Comparison of ENCODE assay signal across 18 cellular contexts in the genomic region with DNA sequence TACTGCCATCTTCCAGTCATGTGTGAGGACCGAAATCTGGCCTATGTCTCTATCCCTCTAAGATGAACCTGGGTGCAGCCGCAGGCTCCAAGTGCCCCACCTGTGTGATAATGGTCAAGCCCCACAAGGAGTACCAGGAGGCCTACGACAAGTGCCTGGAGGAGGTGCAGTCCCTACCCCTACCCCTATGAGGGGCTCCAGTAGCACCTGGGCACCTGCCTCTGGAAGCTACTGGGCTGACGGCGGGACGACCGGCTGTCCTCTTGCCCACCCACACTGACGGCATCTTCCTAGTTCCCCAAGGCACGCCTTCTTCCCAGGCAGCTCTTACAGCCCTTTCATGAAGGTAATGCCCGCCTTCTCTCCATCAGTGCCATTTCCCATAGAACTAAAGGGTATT. TPM values are rescaled to one million over a fixed set of nuclear protein-coding genes. Genes with fewer than 3 reads are reported as not detected.
DNase-seq lines count a peak whose midpoint lies in the region; ATAC-seq, FAIRE-seq and TF ChIP-seq lines count a peak whose summit lies in the region.
"Had no signal": no experiment of that assay in that cellular context is flagged by ENCODE, and none has a peak within 500 bp of the region (broad histone marks: within the 10 kb centered on the region; RNA-seq: fewer than 3 reads in every experiment).

No MANE protein-coding gene starts in this region.

- H3K9me3 ChIP-seq in SK-N-SH: no peaks in the 10 kb centered on the region
- H3K9me3 ChIP-seq in H1 (ENCODE audit: insufficient read depth in 2 of 2, low read depth in 1 of 2, low read length in 1 of 2): peaks cover 0 to 6% of the 10 kb centered on the region in 2 experiments; a peak in 1 of 4 replicates
- no peaks in the 10 kb centered on the region for H3K9me3 ChIP-seq in HepG2 (ENCODE audit: low read length)

- H3K79me2 ChIP-seq in SK-N-SH (ENCODE audit: insufficient read depth) (no peaks in the 10 kb centered on the region), H1 (ENCODE audit: control insufficient read depth in 1 of 2, insufficient read depth in 2 of 2, low read length in 2 of 2) (no peaks in the 10 kb centered on the region), HepG2 (ENCODE audit: insufficient read depth, low read length) (no peaks in the 10 kb centered on the region)

- no peak overlapping the region for H2AFZ ChIP-seq in SK-N-SH (ENCODE audit: low read depth)
- H2AFZ ChIP-seq in H1 (ENCODE audit: low read length): no peak overlapping the region
- H2AFZ ChIP-seq in HepG2 (ENCODE audit: low read length): no peak overlapping the region

- BruUV-seq in HepG2 (replicated peaks; lab: Mats Ljungman, UMichigan): no TSS peak

- H4K8ac ChIP-seq in H1 (ENCODE audit: extremely low read depth, insufficient read depth, low read length): no peak overlapping the region

- H3K9me2 ChIP-seq in SK-N-SH: no peaks in the 10 kb centered on the region

- no peak overlapping the region for H3K56ac ChIP-seq in H1 (replicated peaks; ENCODE audit: insufficient read length, low read depth, low read length)

- no peak overlapping the region for H2BK15ac ChIP-seq in H1 (ENCODE audit: low read length)

- CTCF ChIA-PET in SK-N-SH (lab: Yijun Ruan, JAX) (interaction anchor here (1.0 kb wide), 1 partner anchor 163 kb away, joined by 3 read pairs; no protein-coding TSS in a partner anchor), H1 (lab: Charles Lee; ENCODE audit: partially characterized antibody) (interaction anchor here (0.9 to 2.2 kb wide), 9 partner anchors 9 to 202 kb away, joined by 3 to 8 read pairs (median 4); no protein-coding TSS in a partner anchor), HepG2 (lab: Yijun Ruan, JAX; ENCODE audit: low intra/inter-chr PET ratio, low total read pairs) (no interaction called here)

- no peak overlapping the region for H4K91ac ChIP-seq in H1 (replicated peaks; ENCODE audit: insufficient read length, low read length)

- no peak for TF ChIP-seq RAD21 in SK-N-SH (IDR thresholded peaks at IDR 0.05; ENCODE audit: low read length)
- peak; percentile 29 to 49; a peak in 3 of 4 replicates for TF ChIP-seq RAD21 in H1 (IDR thresholded peaks at IDR 0.05 in 1 of 2, conservative IDR thresholded peaks at IDR 0.05 in 1 of 2; ENCODE audit: low read depth in 2 of 2, low read length in 2 of 2)
- no peak for TF ChIP-seq RAD21 in HepG2 (CRISPR knock-in tag; IDR thresholded peaks at IDR 0.05)

- H2BK120ac ChIP-seq in H1 (replicated peaks; ENCODE audit: low read depth, low read length): no peak overlapping the region

- H3K4ac ChIP-seq in H1 (replicated peaks; ENCODE audit: insufficient read length, low read depth, low read length): no peak overlapping the region

- 37% methylated on average over 10 of the region's 10 CpGs for WGBS in SK-N-SH (ENCODE audit: low lambda C conversion rate)
- 89% methylated on average over 10 of the region's 10 CpGs; no CpG with 5 or more reads in 1 of the 2 experiments for WGBS in H1 (ENCODE audit: extremely low coverage in 1 of 2, insufficient coverage in 1 of 2, insufficient read length in 1 of 2, insufficient replicate concordance in 2 of 2, low coverage in 1 of 2, low lambda C conversion rate in 2 of 2, missing lambda C conversion rate in 1 of 2), 2 experiments
- 44% methylated on average over 7 of the region's 10 CpGs for WGBS in HepG2 (ENCODE audit: low lambda C conversion rate)

- FAIRE-seq in H1 (lab: Jason Lieb, UNC) (no peak), HepG2 (lab: Jason Lieb, UNC) (no peak), D721Med (lab: Jason Lieb, UNC) (no peak)

- POLR2A ChIA-PET in SK-N-SH (lab: Yijun Ruan, JAX) (no interaction called here), H1 (lab: Charles Lee; ENCODE audit: partially characterized antibody) (no interaction called here), HepG2 (lab: Yijun Ruan, JAX) (no interaction called here)

- no peak overlapping the region for H3K27ac ChIP-seq in SK-N-SH (ENCODE audit: low read depth in 2 of 2, low read length in 1 of 2)
- no peak overlapping the region for H3K27ac ChIP-seq in H1 (ENCODE audit: low read depth, low read length)
- no peak overlapping the region for H3K27ac ChIP-seq in HepG2 (ENCODE audit: extremely low read length, insufficient read depth, low read length)
- no peak overlapping the region for H3K27ac ChIP-seq in dorsolateral prefrontal cortex
- H3K27ac ChIP-seq: 22Rv1, HL-60 had no signal

- TF ChIP-seq EP300 in SK-N-SH (IDR thresholded peaks at IDR 0.05; ENCODE audit: borderline replicate concordance in 1 of 2, low read depth in 1 of 2, low read length in 1 of 2) (no peak), H1 (IDR thresholded peaks at IDR 0.05; ENCODE audit: borderline replicate concordance in 1 of 2, low read depth in 2 of 2, low read length in 2 of 2) (no peak), HepG2 (IDR thresholded peaks at IDR 0.05; ENCODE audit: low read depth in 2 of 2, low read length in 2 of 2) (no peak), HepG2 (CRISPR knock-in tag; IDR thresholded peaks at IDR 0.05; ENCODE audit: borderline replicate concordance) (no peak)

- H3K36me3 ChIP-seq in SK-N-SH (replicated peaks in 1 of 2; ENCODE audit: control insufficient read depth in 1 of 2, insufficient read depth in 2 of 2, low read length in 1 of 2) (no peaks in the 10 kb centered on the region), H1 (ENCODE audit: control insufficient read depth in 2 of 4, insufficient read depth in 4 of 4, low read length in 3 of 4) (no peaks in the 10 kb centered on the region; a peak in 1 of 8 replicates), HepG2 (replicated peaks in 1 of 2; ENCODE audit: control insufficient read depth in 1 of 2, insufficient read depth in 2 of 2, low read length in 2 of 2) (no peaks in the 10 kb centered on the region)

- H3K9ac ChIP-seq in SK-N-SH (no peak overlapping the region), H1 (replicated peaks in 1 of 4; ENCODE audit: extremely low read depth in 1 of 4, low read depth in 3 of 4, low read length in 3 of 4) (no peak overlapping the region), HepG2 (ENCODE audit: insufficient read depth, low read depth, low read length) (no peak overlapping the region)

- H2BK20ac ChIP-seq in H1 (ENCODE audit: low read length): no peak overlapping the region

- H3K4me2 ChIP-seq in SK-N-SH (no peak overlapping the region), H1 (ENCODE audit: insufficient read depth in 1 of 2, low read depth in 2 of 2, low read length in 2 of 2) (no peak overlapping the region), HepG2 (ENCODE audit: low read depth, low read length) (no peak overlapping the region)

- H3K4me3 ChIP-seq in SK-N-SH (ENCODE audit: low read depth in 2 of 2, low read length in 1 of 2) (no peak overlapping the region), H1 (ENCODE audit: extremely low read depth in 1 of 4, insufficient read depth in 2 of 4, low read depth in 3 of 4, low read length in 4 of 4) (no peak overlapping the region), HepG2 (replicated peaks in 1 of 3; ENCODE audit: insufficient read depth in 1 of 3, low read depth in 2 of 3, low read length in 3 of 3) (no peak overlapping the region), dorsolateral prefrontal cortex (no peak overlapping the region)

- TF ChIP-seq POLR2A in H1 (IDR thresholded peaks at IDR 0.05; ENCODE audit: control extremely low read depth in 1 of 2, low read depth in 2 of 2, low read length in 2 of 2) (no peak), HepG2 (IDR thresholded peaks at IDR 0.05; ENCODE audit: insufficient read depth in 1 of 2, low read depth in 2 of 2, low read length in 2 of 2) (no peak)

- no peak overlapping the region for H3K18ac ChIP-seq in H1 (ENCODE audit: extremely low read depth, low read length)

- DNase-seq in SK-N-SH (peak; percentile 11), H1 (ENCODE audit: low read depth in 1 of 2, low spot score in 2 of 2) (no peak), HepG2 (ENCODE audit: low spot score) (no peak), D721Med (ENCODE audit: insufficient read length, low spot score) (no peak), dorsolateral prefrontal cortex (no peak)
- no peak for DNase-seq in activated CD4-positive, alpha-beta T cell treated with anti-CD3 and anti-CD28 coated beads, Interleukin-2, amount 50 U/mL, for 48 hours
- DNase-seq: CD8-positive, alpha-beta T cell; COR-L47; DND-41; GF-D8; GOT3 had no signal

- H2AK5ac ChIP-seq in H1 (ENCODE audit: low read depth, low read length): no peak overlapping the region

- H3F3A ChIP-seq in SK-N-SH (replicated peaks; ENCODE audit: insufficient read depth): peaks cover 7% of the 10 kb centered on the region

- ATAC-seq in SK-N-SH treated with all-trans-retinoic acid at 6 μM for 48 hours (no peak), HepG2 (peak; percentile 58; the same call in 2 of the 3 replicates), GM19324 (IDR thresholded peaks at IDR 0.05; ENCODE audit: low FRiP score, unreplicated experiment) (no peak)
- ATAC-seq: CD8-positive, alpha-beta T cell had no signal

- no peak overlapping the region for H3K14ac ChIP-seq in H1 (ENCODE audit: insufficient read length)

- intact Hi-C loops in HepG2 (cut with micrococcal nuclease; ENCODE audit: unreplicated experiment): no loop called here
- intact Hi-C loops in dorsolateral prefrontal cortex (cut with DNase I): no loop called here

- H4K20me1 ChIP-seq in SK-N-SH (ENCODE audit: insufficient read depth) (no peaks in the 10 kb centered on the region), H1 (replicated peaks in 1 of 2; ENCODE audit: control insufficient read depth in 1 of 2, insufficient read depth in 2 of 2, low read length in 2 of 2) (no peaks in the 10 kb centered on the region), HepG2 (ENCODE audit: insufficient read depth, low read length) (no peaks in the 10 kb centered on the region)

- H3K23me2 ChIP-seq in H1 (ENCODE audit: low read depth, low read length): no peaks in the 10 kb centered on the region

- H2BK5ac ChIP-seq in H1 (ENCODE audit: low read depth, low read length): no peak overlapping the region

- no peaks in the 10 kb centered on the region for H3K79me1 ChIP-seq in H1 (ENCODE audit: low read depth, low read length)

- no peaks in the 10 kb centered on the region for H3K4me1 ChIP-seq in SK-N-SH (ENCODE audit: control insufficient read depth in 1 of 2, insufficient read depth in 2 of 2, low read depth in 1 of 2, low read length in 1 of 2)
- H3K4me1 ChIP-seq in H1 (replicated peaks in 1 of 4; ENCODE audit: control insufficient read depth in 3 of 4, insufficient read depth in 4 of 4, low read length in 3 of 4): peaks cover 0 to 4% (median 0%) of the 10 kb centered on the region in 4 experiments; a peak in 2 of 7 replicates
- 0 out of 2 replicates have a peak, but pooled peaks cover 5% of the 10 kb centered on the region for H3K4me1 ChIP-seq in HepG2 (ENCODE audit: insufficient read depth, low read length)

- no peak overlapping the region for H4K5ac ChIP-seq in H1 (ENCODE audit: insufficient read length, low read depth, low read length)

- H3K27me3 ChIP-seq in SK-N-SH (ENCODE audit: insufficient read depth) (no peaks in the 10 kb centered on the region; the same call in 1 of the 2 replicates), H1 (replicated peaks in 1 of 4; ENCODE audit: control insufficient read depth in 3 of 4, extremely low read depth in 1 of 4, insufficient read depth in 3 of 4, low read length in 3 of 4) (no peaks in the 10 kb centered on the region), HepG2 (ENCODE audit: control insufficient read depth in 1 of 2, insufficient read depth in 2 of 2, low read length in 2 of 2) (no peaks in the 10 kb centered on the region), dorsolateral prefrontal cortex (peaks cover 0 to 6% (median 0%) of the 10 kb centered on the region in 45 donors)

- in situ Hi-C loops in HepG2 (cut with HindIII; ENCODE audit: extremely low pct_ligation_motif_present, low pct_unique_long_range_greater_than_20kb): no loop called here

- H3K23ac ChIP-seq in H1 (ENCODE audit: insufficient read length): no peak overlapping the region

- no peak overlapping the region for H2BK12ac ChIP-seq in H1 (ENCODE audit: low read depth, low read length)

- no peak for TF ChIP-seq CTCF in SK-N-SH (IDR thresholded peaks at IDR 0.05)
- peak; percentile 27 to 44 (median 40) for TF ChIP-seq CTCF in H1 (IDR thresholded peaks at IDR 0.05; ENCODE audit: control extremely low read depth in 1 of 3, insufficient read depth in 1 of 3, low read depth in 1 of 3, low read length in 3 of 3)
- no peak for TF ChIP-seq CTCF in HepG2 (CRISPR knock-in tag; IDR thresholded peaks at IDR 0.05)
- TF ChIP-seq CTCF in D721Med (IDR thresholded peaks at IDR 0.05; ENCODE audit: insufficient read depth, missing control alignments): no peak
- no peak for TF ChIP-seq CTCF in dorsolateral prefrontal cortex (IDR thresholded peaks at IDR 0.05 in 54 of 56, conservative IDR thresholded peaks at IDR 0.05 in 2 of 56; ENCODE audit: low read depth in 1 of 56, partially characterized antibody in 56 of 56)

RNA-seq across cellular contexts. Expression of gene HOXA1, which starts 47.4 kb away (rescaled TPM):
- polyA plus RNA-seq in SK-N-SH (2012; rRNA removed) (not detected in 2 replicates), H1 (2011; rRNA removed) (not detected in 2 replicates), HepG2 (2011; rRNA removed) (0.18 and 0.31 TPM in 2 replicates)
- polyA plus RNA-seq in SK-N-SH (2012; cell fraction: cytosol; rRNA removed): not detected in 2 replicates
- not detected in 2 replicates for polyA plus RNA-seq in SK-N-SH (2012; cell fraction: nucleus; rRNA removed)
- total RNA-seq in H1 (2021; fragmentation: NEBNext Ultra II Directional; extraction: Animal tissue kit (Norgen Biotek cat#: 25700)): not detected in 2 replicates
- not detected for polyA plus RNA-seq in H1 (2011; cell fraction: cytosol; rRNA removed)
- polyA plus RNA-seq in H1 (2011; cell fraction: nucleus; rRNA removed): not detected
- not detected in 4 replicates for polyA plus RNA-seq in H1 (2012, experiment 1 of 2)
- polyA plus RNA-seq in H1 (2012, experiment 2 of 2): not detected
- polyA plus RNA-seq in H1 (2013, experiment 1 of 2): not detected
- 0.06 TPM for polyA plus RNA-seq in H1 (2013, experiment 2 of 2)
- polyA minus RNA-seq in H1 (2011; rRNA and poly(A)+ RNA removed): not detected in 2 replicates
- not detected for polyA minus RNA-seq in H1 (2011; cell fraction: cytosol; rRNA and poly(A)+ RNA removed)
- not detected for polyA minus RNA-seq in H1 (2011; cell fraction: nucleus; rRNA and poly(A)+ RNA removed)
- total RNA-seq in HepG2 (2016; rRNA removed; fragmentation: Illumina TruSeq; extraction: Trizol) (0.20 TPM in 1 of 2 replicates, not detected in the other), dorsolateral prefrontal cortex (under 1 TPM in 2 of 120 experiments, not detected in 118; 0.21 to 0.27 TPM)
- not detected in 2 replicates for total RNA-seq in HepG2 (2016; cell fraction: cytosol; rRNA removed; fragmentation: Illumina TruSeq; extraction: Trizol; ENCODE audit: low read depth)
- total RNA-seq in HepG2 (2016; cell fraction: insoluble cytoplasmic fraction; rRNA removed; fragmentation: Illumina TruSeq; extraction: Trizol): 0.11 TPM in 1 of 2 replicates, not detected in the other
- total RNA-seq in HepG2 (2016; cell fraction: membrane; rRNA removed; fragmentation: Illumina TruSeq; extraction: Trizol): 0.14 and 0.15 TPM in 2 replicates
- total RNA-seq in HepG2 (2016; cell fraction: nucleus; rRNA removed; fragmentation: Illumina TruSeq; extraction: Trizol): not detected in 2 replicates
- polyA plus RNA-seq in HepG2 (2011; cell fraction: cytosol; rRNA removed): 0.09 and 0.13 TPM in 2 replicates
- polyA plus RNA-seq in HepG2 (2011; cell fraction: nucleus; rRNA removed): 0.71 and 0.92 TPM in 2 replicates
- polyA plus RNA-seq in HepG2 (2012): 0.11 and 0.30 TPM in 2 replicates
- 0.11 TPM in 1 of 2 replicates, not detected in the other for polyA plus RNA-seq in HepG2 (2016; cell fraction: cytosol; fragmentation: Illumina TruSeq; extraction: Trizol; ENCODE audit: low read depth)
- polyA plus RNA-seq in HepG2 (2016; cell fraction: insoluble cytoplasmic fraction; fragmentation: Illumina TruSeq; extraction: Trizol; ENCODE audit: low read depth): 0.42 and 0.43 TPM in 2 replicates
- 0.31 and 0.33 TPM in 2 replicates for polyA plus RNA-seq in HepG2 (2016; cell fraction: membrane; fragmentation: Illumina TruSeq; extraction: Trizol; ENCODE audit: low read depth)
- 1.0 and 1.4 TPM in 2 replicates for polyA plus RNA-seq in HepG2 (2016; cell fraction: nucleus; fragmentation: Illumina TruSeq; extraction: Trizol; ENCODE audit: insufficient read depth, low read depth)
- polyA minus RNA-seq in HepG2 (2011; rRNA and poly(A)+ RNA removed; ENCODE audit: low replicate concordance): 0.05 and 0.10 TPM in 2 replicates
- not detected in 2 replicates for polyA minus RNA-seq in HepG2 (2011; cell fraction: cytosol; rRNA and poly(A)+ RNA removed)
- 0.25 and 0.52 TPM in 2 replicates for polyA minus RNA-seq in HepG2 (2011; cell fraction: nucleus; rRNA and poly(A)+ RNA removed)
- total RNA-seq: A673 had no signal

RNA-seq across cellular contexts. Expression of gene HOXA2, which starts 54.0 kb away (rescaled TPM):
- polyA plus RNA-seq in SK-N-SH (2012; rRNA removed) (not detected in 2 replicates), H1 (2011; rRNA removed) (not detected in 2 replicates), HepG2 (2011; rRNA removed) (0.20 and 0.29 TPM in 2 replicates)
- polyA plus RNA-seq in SK-N-SH (2012; cell fraction: cytosol; rRNA removed): not detected in 2 replicates
- not detected in 2 replicates for polyA plus RNA-seq in SK-N-SH (2012; cell fraction: nucleus; rRNA removed)
- not detected in 2 replicates for total RNA-seq in H1 (2021; fragmentation: NEBNext Ultra II Directional; extraction: Animal tissue kit (Norgen Biotek cat#: 25700))
- not detected for polyA plus RNA-seq in H1 (2011; cell fraction: cytosol; rRNA removed)
- not detected for polyA plus RNA-seq in H1 (2011; cell fraction: nucleus; rRNA removed)
- not detected in 4 replicates for polyA plus RNA-seq in H1 (2012, experiment 1 of 2)
- not detected for polyA plus RNA-seq in H1 (2012, experiment 2 of 2)
- not detected for polyA plus RNA-seq in H1 (2013, experiment 1 of 2)
- not detected for polyA plus RNA-seq in H1 (2013, experiment 2 of 2)
- polyA minus RNA-seq in H1 (2011; rRNA and poly(A)+ RNA removed): not detected in 2 replicates
- polyA minus RNA-seq in H1 (2011; cell fraction: cytosol; rRNA and poly(A)+ RNA removed): not detected
- polyA minus RNA-seq in H1 (2011; cell fraction: nucleus; rRNA and poly(A)+ RNA removed): not detected
- total RNA-seq in HepG2 (2016; rRNA removed; fragmentation: Illumina TruSeq; extraction: Trizol) (0.22 TPM in 1 of 2 replicates, not detected in the other), dorsolateral prefrontal cortex (not detected)
- 0.10 and 0.35 TPM in 2 replicates for total RNA-seq in HepG2 (2016; cell fraction: cytosol; rRNA removed; fragmentation: Illumina TruSeq; extraction: Trizol; ENCODE audit: low read depth)
- 0.15 TPM in 1 of 2 replicates, not detected in the other for total RNA-seq in HepG2 (2016; cell fraction: insoluble cytoplasmic fraction; rRNA removed; fragmentation: Illumina TruSeq; extraction: Trizol)
- 0.09 and 0.17 TPM in 2 replicates for total RNA-seq in HepG2 (2016; cell fraction: membrane; rRNA removed; fragmentation: Illumina TruSeq; extraction: Trizol)
- total RNA-seq in HepG2 (2016; cell fraction: nucleus; rRNA removed; fragmentation: Illumina TruSeq; extraction: Trizol): 0.63 and 1.3 TPM in 2 replicates
- 0.03 and 0.08 TPM in 2 replicates for polyA plus RNA-seq in HepG2 (2011; cell fraction: cytosol; rRNA removed)
- polyA plus RNA-seq in HepG2 (2011; cell fraction: nucleus; rRNA removed): 1.1 and 1.3 TPM in 2 replicates
- 0.21 and 0.27 TPM in 2 replicates for polyA plus RNA-seq in HepG2 (2012)
- polyA plus RNA-seq in HepG2 (2016; cell fraction: cytosol; fragmentation: Illumina TruSeq; extraction: Trizol; ENCODE audit: low read depth): 0.12 and 0.16 TPM in 2 replicates
- polyA plus RNA-seq in HepG2 (2016; cell fraction: insoluble cytoplasmic fraction; fragmentation: Illumina TruSeq; extraction: Trizol; ENCODE audit: low read depth): 0.15 and 0.48 TPM in 2 replicates
- polyA plus RNA-seq in HepG2 (2016; cell fraction: membrane; fragmentation: Illumina TruSeq; extraction: Trizol; ENCODE audit: low read depth): 0.23 and 0.26 TPM in 2 replicates
- 2.9 and 3.3 TPM in 2 replicates for polyA plus RNA-seq in HepG2 (2016; cell fraction: nucleus; fragmentation: Illumina TruSeq; extraction: Trizol; ENCODE audit: insufficient read depth, low read depth)
- 0.24 TPM in 1 of 2 replicates, not detected in the other for polyA minus RNA-seq in HepG2 (2011; rRNA and poly(A)+ RNA removed; ENCODE audit: low replicate concordance)
- not detected in 2 replicates for polyA minus RNA-seq in HepG2 (2011; cell fraction: cytosol; rRNA and poly(A)+ RNA removed)
- polyA minus RNA-seq in HepG2 (2011; cell fraction: nucleus; rRNA and poly(A)+ RNA removed): 1.5 and 1.9 TPM in 2 replicates
- total RNA-seq: A673; CD8-positive, alpha-beta T cell had no signal
- polyA plus RNA-seq: CD14-positive monocyte, IgD-negative memory B cell had no signal

Comparison
In these comparisons a context has a peak if more than half of its experiments do, and no peak if none do; other contexts are left out.
1. CTCF ChIP-seq: peak in H1 (3 of 3); none in SK-N-SH (single experiment), HepG2 (single experiment), D721Med (single experiment) and dorsolateral prefrontal cortex (0 of 56).